In genomic region chr2:53767405-53768232, GRCh38 we compare ENCODE assay signal across 8 cellular contexts. TPM values are rescaled to one million over a fixed set of nuclear protein-coding genes. Genes with fewer than 3 reads are reported as not detected.
A peak's percentile ranks its signal among the peaks of the same experiment; 100 is the strongest.
DNase-seq lines count a peak whose midpoint lies in the region; ATAC-seq lines count a peak whose summit lies in the region.

CHAC2 (plus strand) TSS chr2:53767804; CDS start chr2:53767887, 83 bp downstream.

- H3K9me3 Mint-ChIP-seq in activated CD4-positive, alpha-beta T cell treated with anti-CD3 and anti-CD28 coated beads, Interleukin-2, amount 10 ng/mL, durations not matched to agents 24 days and 14 days: no peaks in the 10 kb centered on the region

- peak; percentile 96 for ATAC-seq in GM19324 (IDR thresholded peaks at IDR 0.05; ENCODE audit: low FRiP score, unreplicated experiment)
- ATAC-seq in HG03460 (IDR thresholded peaks at IDR 0.05; ENCODE audit: unreplicated experiment): peak; percentile 91
- peak; percentile 98 for ATAC-seq in left lobe of liver

- intact Hi-C loops in activated CD4-positive, alpha-beta T cell treated with anti-CD3 and anti-CD28 coated beads, Interleukin-2, amount 10 ng/mL, durations not matched to agents 24 days and 14 days (cut with micrococcal nuclease): loop anchor here (1.0 to 5.0 kb wide), 6 partner anchors 16 to 956 kb away; partner anchors contain the start of genes ACYP2, EML6, ERLEC1 and PSME4

- peaks cover 31% of the 10 kb centered on the region for H3K36me3 Mint-ChIP-seq in activated CD4-positive, alpha-beta T cell treated with anti-CD3 and anti-CD28 coated beads, Interleukin-2, amount 10 ng/mL, durations not matched to agents 24 days and 14 days (ENCODE audit: low read depth)

- H3K27ac Mint-ChIP-seq in activated CD4-positive, alpha-beta T cell treated with anti-CD3 and anti-CD28 coated beads, Interleukin-2, amount 10 ng/mL, durations not matched to agents 24 days and 14 days: peak within 1 kb of the TSS; percentile 98

- H3K4me3 Mint-ChIP-seq in activated CD4-positive, alpha-beta T cell treated with anti-CD3 and anti-CD28 coated beads, Interleukin-2, amount 10 ng/mL, durations not matched to agents 24 days and 14 days: peak within 1 kb of the TSS; percentile 92

- peaks cover 24% of the 10 kb centered on the region for H3K4me1 Mint-ChIP-seq in activated CD4-positive, alpha-beta T cell treated with anti-CD3 and anti-CD28 coated beads, Interleukin-2, amount 10 ng/mL, durations not matched to agents 24 days and 14 days

- H3K27me3 Mint-ChIP-seq in activated CD4-positive, alpha-beta T cell treated with anti-CD3 and anti-CD28 coated beads, Interleukin-2, amount 10 ng/mL, durations not matched to agents 24 days and 14 days: no peaks in the 10 kb centered on the region

- DNase-seq in C1 segment of cervical spinal cord (lab: John Stamatoyannopoulos, UW): peak in 13 of 14 donors; percentile 37 to 89 (median 72)
- peak; percentile 78 for DNase-seq in NCI-H524 treated with DMSO at 0.1 percent for 48 hours (lab: John Stamatoyannopoulos, UW)
- peak; percentile 96 for DNase-seq in activated CD4-positive, alpha-beta T cell treated with anti-CD3 and anti-CD28 coated beads, Interleukin-2, amount 10 ng/mL, durations not matched to agents 24 days and 14 days
- DNase-seq in cortex of kidney (lab: John Stamatoyannopoulos, UW): peak; percentile 8
- DNase-seq in left lobe of liver (ENCODE audit: low spot score): peak; percentile 89
- DNase-seq in stimulated activated CD4-positive, alpha-beta T cell treated with anti-CD3 and anti-CD28 coated beads, Interleukin-2, amount 100 ng/mL, for 4 hours (ENCODE audit: low read depth): peak; percentile 73

RNA-seq across cellular contexts. Expression of gene CHAC2, which starts in this region (rescaled TPM):
- total RNA-seq in activated CD4-positive, alpha-beta T cell treated with anti-CD3 and anti-CD28 coated beads, Interleukin-2, amount 10 ng/mL, durations not matched to agents 24 days and 14 days: 24.8 and 27.4 TPM in 2 replicates
- 1.8 TPM for total RNA-seq in left lobe of liver

Comparison
In these comparisons a context has a peak if more than half of its experiments do, and no peak if none do; other contexts are left out.
1. Peak in every context shown above with its lines: DNase-seq and ATAC-seq.
2. DNase-seq: peak in every context shown above with its lines; median percentile 96 in activated CD4-positive, alpha-beta T cell treated with anti-CD3 and anti-CD28 coated beads, Interleukin-2, amount 10 ng/mL, durations not matched to agents 24 days and 14 days; 89 in left lobe of liver; 78 in NCI-H524 treated with DMSO at 0.1 percent for 48 hours; 73 in stimulated activated CD4-positive, alpha-beta T cell treated with anti-CD3 and anti-CD28 coated beads, Interleukin-2, amount 100 ng/mL, for 4 hours; 72 in C1 segment of cervical spinal cord; 8 in cortex of kidney.